ENCODE assay signal across 26 cellular contexts in the genomic region with DNA sequence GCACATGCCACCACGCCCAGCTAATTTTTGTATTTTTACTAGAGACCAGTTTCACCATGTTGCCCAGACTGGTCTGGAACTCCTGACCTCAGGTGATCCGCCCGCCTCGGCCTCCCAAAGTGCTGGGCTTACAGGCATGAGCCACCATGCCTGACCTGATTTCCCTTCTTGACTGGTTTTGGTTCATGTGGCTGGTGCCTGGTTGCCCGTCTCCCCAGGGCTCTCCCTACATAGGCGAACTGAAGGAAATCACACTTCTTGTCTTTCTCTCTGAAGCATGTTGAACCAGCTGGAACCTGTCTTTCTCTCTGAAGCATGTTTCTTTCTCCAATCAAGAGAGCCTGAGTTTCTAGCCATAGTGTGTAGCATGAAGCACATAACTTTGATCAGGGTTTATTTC. TPM values are rescaled to one million over a fixed set of nuclear protein-coding genes. Genes with fewer than 3 reads are reported as not detected.
"Had no signal": no experiment of that assay in that cellular context is flagged by ENCODE, and none has a peak within 500 bp of the region (broad histone marks: within the 10 kb centered on the region; RNA-seq: fewer than 3 reads in every experiment).

No MANE protein-coding gene starts in this region.

- H3K4me3 ChIP-seq: K562, SJCRH30 had no signal

- H3K36me3 ChIP-seq: SJCRH30 had no signal

- H3K4me3 Mint-ChIP-seq: IgD-negative memory B cell had no signal

- H3K36me3 Mint-ChIP-seq: IgD-negative memory B cell had no signal

- DNase-seq: Kasumi-1, MM.1S, NCI-H1092 treated with DMSO at 0.1 percent for 48 hours, NCI-H1436, NCI-H187, NCI-H2029, NCI-H2081 treated with DMSO at 0.1 percent for 48 hours, NCI-H2171, NCI-H226, NCI-H446, NCI-H510A, NCI-H524 treated with DMSO at 0.1 percent for 48 hours, NCI-H69, NCI-H774, PC-3, SHP77 treated with DMSO at 0.1 percent for 48 hours, SJCRH30 had no signal

- H3K4me1 ChIP-seq: SJCRH30 had no signal

- H3K9ac ChIP-seq: KMS-11 had no signal

- H3K27ac ChIP-seq: HL-60, KMS-11, RWPE1, SJCRH30 had no signal

- H3K9me3 ChIP-seq: SJCRH30 had no signal

- H3K4me2 ChIP-seq: KMS-11 had no signal

- ATAC-seq: K562, Panc1, PC-3, SK-N-SH treated with all-trans-retinoic acid at 6 μM for 48 hours had no signal

- H3K27me3 ChIP-seq: SJCRH30 had no signal

RNA-seq across cellular contexts. Expression of a gene that starts 16.3 kb away (rescaled TPM):
- total RNA-seq: K562, M059J, PC-3, SJCRH30 had no signal
- polyA plus RNA-seq: IgD-negative memory B cell, K562 had no signal

RNA-seq across cellular contexts. Expression of a gene that starts 25.3 kb away (rescaled TPM):
- total RNA-seq: K562, M059J, OCI-LY7, SJCRH30 had no signal
- polyA plus RNA-seq: IgD-negative memory B cell, K562 had no signal
